ENCODE assay signal across 9 cellular contexts in the genomic region with DNA sequence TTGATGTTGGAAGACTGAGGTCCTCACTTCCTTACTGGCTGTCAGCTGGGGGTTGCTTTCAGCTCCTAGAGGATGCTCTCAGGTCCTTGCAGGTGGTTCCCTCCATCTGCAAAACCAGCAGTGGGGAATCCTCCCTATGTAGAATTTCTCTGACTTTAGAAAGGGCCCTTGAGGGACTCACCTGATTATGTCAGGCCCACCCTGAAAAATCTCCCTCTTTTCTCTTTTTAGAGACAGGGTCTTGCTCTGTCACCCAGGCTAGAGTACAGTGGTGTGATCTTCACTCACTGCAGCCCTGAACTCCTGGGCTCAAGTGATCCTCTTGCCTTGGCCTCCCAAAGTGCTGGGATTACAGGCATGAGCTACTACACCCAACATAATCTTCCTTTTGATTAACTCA.
"Had no signal": no experiment of that assay in that cellular context is flagged by ENCODE, and none has a peak within 500 bp of the region (broad histone marks: within the 10 kb centered on the region; RNA-seq: fewer than 3 reads in every experiment).

No MANE protein-coding gene starts in this region.

- H3K36me3 ChIP-seq: HAP-1 had no signal

- DNase-seq: GOT3, H7, H9 had no signal

- H3K4me2 ChIP-seq: GM23338 had no signal

- H3K9me3 ChIP-seq: HAP-1 had no signal

- H3K4me3 ChIP-seq: GM23248, GM23338, HAP-1 had no signal

- ATAC-seq: GM23338, HCT116 had no signal

- H3K27ac ChIP-seq: GM23248 had no signal

- H3K9ac ChIP-seq: GM23248 had no signal

- H2AFZ ChIP-seq: GM23248, GM23338 had no signal

- FAIRE-seq: H1, H54 had no signal
